In genomic region chr15:41513282-41514227, GRCh38 we compare ENCODE assay signal across 1 cellular context.
TF ChIP-seq lines count a peak whose summit lies in the region.

Gene LTK (minus strand): TSS chr15:41513827. CDS start chr15:41513709, 118 bp downstream.

TF ChIP-seq in K562, 482 proteins besides CTCF, POLR2A, EP300 and RAD21 (continued from another document and continues in another):
- TF ChIP-seq, protein P1, sequence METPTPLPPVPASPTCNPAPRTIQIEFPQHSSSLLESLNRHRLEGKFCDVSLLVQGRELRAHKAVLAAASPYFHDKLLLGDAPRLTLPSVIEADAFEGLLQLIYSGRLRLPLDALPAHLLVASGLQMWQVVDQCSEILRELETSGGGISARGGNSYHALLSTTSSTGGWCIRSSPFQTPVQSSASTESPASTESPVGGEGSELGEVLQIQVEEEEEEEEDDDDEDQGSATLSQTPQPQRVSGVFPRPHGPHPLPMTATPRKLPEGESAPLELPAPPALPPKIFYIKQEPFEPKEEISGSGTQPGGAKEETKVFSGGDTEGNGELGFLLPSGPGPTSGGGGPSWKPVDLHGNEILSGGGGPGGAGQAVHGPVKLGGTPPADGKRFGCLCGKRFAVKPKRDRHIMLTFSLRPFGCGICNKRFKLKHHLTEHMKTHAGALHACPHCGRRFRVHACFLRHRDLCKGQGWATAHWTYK (CRISPR knock-in tag; IDR thresholded peaks at IDR 0.05), result peak; percentile 74; the same call in 1 of the 2 replicates
- TF ChIP-seq TSHZ1 (CRISPR knock-in tag; IDR thresholded peaks at IDR 0.05), result no peak
- no peak for TF ChIP-seq ZFP30 (CRISPR knock-in tag; IDR thresholded peaks at IDR 0.05; ENCODE audit: borderline replicate concordance)
- no peak for TF ChIP-seq BCOR (IDR thresholded peaks at IDR 0.05)
- no peak for TF ChIP-seq ZC3H4 (CRISPR knock-in tag; IDR thresholded peaks at IDR 0.05; ENCODE audit: borderline replicate concordance)
- no peak for TF ChIP-seq CBFA2T2 (conservative IDR thresholded peaks at IDR 0.05)
- TF ChIP-seq ARID3A (IDR thresholded peaks at IDR 0.05; ENCODE audit: borderline replicate concordance, low read depth, low read length), result no peak
- TF ChIP-seq ZNF398 (CRISPR knock-in tag; IDR thresholded peaks at IDR 0.05), result no peak
- TF ChIP-seq MEF2A (IDR thresholded peaks at IDR 0.05; ENCODE audit: control insufficient read depth, low read depth, low read length), result no peak
- peak; percentile 97 for TF ChIP-seq KLF1 (tag; IDR thresholded peaks at IDR 0.05)
- no peak for TF ChIP-seq ZNF766 (CRISPR knock-in tag; conservative IDR thresholded peaks at IDR 0.05)
- TF ChIP-seq MGA (IDR thresholded peaks at IDR 0.05), result peak; percentile 60
- TF ChIP-seq, protein P2, sequence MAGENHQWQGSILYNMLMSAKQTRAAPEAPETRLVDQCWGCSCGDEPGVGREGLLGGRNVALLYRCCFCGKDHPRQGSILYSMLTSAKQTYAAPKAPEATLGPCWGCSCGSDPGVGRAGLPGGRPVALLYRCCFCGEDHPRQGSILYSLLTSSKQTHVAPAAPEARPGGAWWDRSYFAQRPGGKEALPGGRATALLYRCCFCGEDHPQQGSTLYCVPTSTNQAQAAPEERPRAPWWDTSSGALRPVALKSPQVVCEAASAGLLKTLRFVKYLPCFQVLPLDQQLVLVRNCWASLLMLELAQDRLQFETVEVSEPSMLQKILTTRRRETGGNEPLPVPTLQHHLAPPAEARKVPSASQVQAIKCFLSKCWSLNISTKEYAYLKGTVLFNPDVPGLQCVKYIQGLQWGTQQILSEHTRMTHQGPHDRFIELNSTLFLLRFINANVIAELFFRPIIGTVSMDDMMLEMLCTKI (IDR thresholded peaks at IDR 0.05; ENCODE audit: partially characterized antibody), result no peak
- TF ChIP-seq DNMT1 (IDR thresholded peaks at IDR 0.05), result no peak
- no peak for TF ChIP-seq ZNF639 (CRISPR knock-in tag; conservative IDR thresholded peaks at IDR 0.05 in 1 of 2, IDR thresholded peaks at IDR 0.05 in 1 of 2)
- no peak for TF ChIP-seq MAFG (tag; conservative IDR thresholded peaks at IDR 0.05)
- TF ChIP-seq EHMT2 (IDR thresholded peaks at IDR 0.05), result no peak
- no peak for TF ChIP-seq MCM2 (IDR thresholded peaks at IDR 0.05; ENCODE audit: low read depth)
- TF ChIP-seq FOXK2 (conservative IDR thresholded peaks at IDR 0.05 in 1 of 2, IDR thresholded peaks at IDR 0.05 in 1 of 2; ENCODE audit: low read depth in 2 of 2), result 0 out of 4 replicates have a peak, but pooled peaks of 1 of the 2 experiments have one; percentile 12
- TF ChIP-seq, protein P3, sequence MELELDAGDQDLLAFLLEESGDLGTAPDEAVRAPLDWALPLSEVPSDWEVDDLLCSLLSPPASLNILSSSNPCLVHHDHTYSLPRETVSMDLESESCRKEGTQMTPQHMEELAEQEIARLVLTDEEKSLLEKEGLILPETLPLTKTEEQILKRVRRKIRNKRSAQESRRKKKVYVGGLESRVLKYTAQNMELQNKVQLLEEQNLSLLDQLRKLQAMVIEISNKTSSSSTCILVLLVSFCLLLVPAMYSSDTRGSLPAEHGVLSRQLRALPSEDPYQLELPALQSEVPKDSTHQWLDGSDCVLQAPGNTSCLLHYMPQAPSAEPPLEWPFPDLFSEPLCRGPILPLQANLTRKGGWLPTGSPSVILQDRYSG (tag; conservative IDR thresholded peaks at IDR 0.05; ENCODE audit: low read depth), result no peak
- TF ChIP-seq ZNF41 (CRISPR knock-in tag; conservative IDR thresholded peaks at IDR 0.05), result no peak
- TF ChIP-seq SMAD4 (CRISPR knock-in tag; conservative IDR thresholded peaks at IDR 0.05), result peak; percentile 85
- no peak for TF ChIP-seq THRAP3 (IDR thresholded peaks at IDR 0.05; ENCODE audit: borderline replicate concordance)
